Comparison of ENCODE assay signal across 1 cellular context in genomic region chr1:29150346-29150745, GRCh38. TPM values are rescaled to one million over a fixed set of nuclear protein-coding genes. Genes with fewer than 3 reads are reported as not detected.
"Had no signal": no experiment of that assay in that cellular context is flagged by ENCODE, and none has a peak within 500 bp of the region (broad histone marks: within the 10 kb centered on the region; RNA-seq: fewer than 3 reads in every experiment).

No MANE protein-coding gene starts in this region.

RNA-seq across cellular contexts. Expression of gene TMEM200B, which starts 26.6 kb away (rescaled TPM):
- total RNA-seq: HT-29 had no signal
